In the genomic region with DNA sequence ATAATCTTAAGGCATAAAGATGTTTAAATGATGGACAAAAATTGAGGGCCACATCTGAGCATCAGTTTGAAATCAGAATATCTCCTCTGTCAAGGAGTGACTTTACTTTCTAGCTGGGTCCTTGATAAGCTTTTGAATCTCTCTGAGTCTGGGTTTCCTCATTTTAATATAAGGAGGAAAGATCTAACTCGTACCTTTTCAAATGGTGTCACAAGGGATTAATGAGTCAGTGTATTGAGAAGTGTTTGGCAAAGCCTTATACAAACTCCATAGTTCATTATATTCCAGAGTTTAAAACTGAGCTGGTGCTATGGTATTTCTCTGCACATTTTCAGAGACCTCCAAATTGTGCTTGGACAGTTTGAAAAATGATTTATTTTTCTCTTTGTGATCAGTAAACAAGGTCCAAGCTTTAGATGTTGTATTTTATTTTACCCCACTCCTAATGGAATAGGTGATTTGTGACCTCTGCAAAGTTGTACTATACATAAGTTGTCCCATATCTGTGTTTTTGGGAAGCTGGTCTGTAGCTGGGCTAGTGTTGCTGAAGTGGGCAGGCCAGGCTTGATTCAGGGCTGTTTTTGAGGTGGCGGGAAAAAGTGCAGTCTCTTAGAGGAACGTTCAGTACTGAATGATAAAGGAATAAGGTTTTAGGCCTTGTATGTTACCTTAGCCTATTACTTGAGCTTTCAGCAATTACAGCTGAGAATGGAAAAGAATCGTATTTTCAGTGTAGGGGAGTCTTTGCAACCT, we compare ENCODE assay signal across 1 cellular context.
TF ChIP-seq lines count a peak whose summit lies in the region.

No MANE protein-coding gene starts in this region.

TF ChIP-seq in endothelial cell of umbilical vein, 7 proteins besides CTCF, POLR2A, EP300 and RAD21:
- TF ChIP-seq FOS (IDR thresholded peaks at IDR 0.05; ENCODE audit: borderline replicate concordance, insufficient read depth, low read length) (no peak), JUN (IDR thresholded peaks at IDR 0.05; ENCODE audit: borderline replicate concordance, insufficient read depth, insufficient read length, low read depth) (no peak), MYC (IDR thresholded peaks at IDR 0.05; ENCODE audit: low read depth, low read length) (no peak), GATA2 (IDR thresholded peaks at IDR 0.05; ENCODE audit: insufficient read depth, insufficient read length, low read depth, low read length) (no peak), EZH2 (IDR thresholded peaks at IDR 0.05; ENCODE audit: borderline replicate concordance, low read depth, low read length, severe bottlenecking) (no peak), POLR2AphosphoS5 (IDR thresholded peaks at IDR 0.05; ENCODE audit: insufficient read depth, low read depth, low read length) (no peak)
- TF ChIP-seq, protein P1, sequence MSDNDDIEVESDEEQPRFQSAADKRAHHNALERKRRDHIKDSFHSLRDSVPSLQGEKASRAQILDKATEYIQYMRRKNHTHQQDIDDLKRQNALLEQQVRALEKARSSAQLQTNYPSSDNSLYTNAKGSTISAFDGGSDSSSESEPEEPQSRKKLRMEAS (IDR thresholded peaks at IDR 0.05; ENCODE audit: insufficient read depth, insufficient read length): no peak
TF ChIP-seq in endothelial cell of umbilical vein: peak in this region for 0.
